ENCODE assay signal across 8 cellular contexts in genomic region chr4:109990307-109991257, GRCh38.
DNase-seq lines count a peak whose midpoint lies in the region; ATAC-seq, FAIRE-seq and TF ChIP-seq lines count a peak whose summit lies in the region.

No MANE protein-coding gene starts in this region.

- no peak overlapping the region for H3K4me3 Mint-ChIP-seq in activated T-helper 2 cell treated with anti-CD3 and anti-CD28 coated beads, Interferon-gamma antibody, Interleukin-2, Interleukin-4, amounts not matched to agents 10 μg/mL and 5 μg/mL and 100 μg/mL, durations not matched to agents 14 hours and 24 hours and 36 hours (ENCODE audit: low read depth)

- H3K4me3 ChIP-seq in MM.1S (ENCODE audit: low read length) = peak overlapping the region; percentile 30; the same call in 1 of the 2 replicates
- H3K4me3 ChIP-seq in mucosa of descending colon = no peak overlapping the region

- H4K20me1 ChIP-seq in MM.1S (ENCODE audit: insufficient read depth, low read length) = peaks cover 5% of the 10 kb centered on the region; the same call in 1 of the 2 replicates

- H3K36me3 Mint-ChIP-seq in activated T-helper 2 cell treated with anti-CD3 and anti-CD28 coated beads, Interferon-gamma antibody, Interleukin-2, Interleukin-4, amounts not matched to agents 10 μg/mL and 5 μg/mL and 100 μg/mL, durations not matched to agents 14 hours and 24 hours and 36 hours (ENCODE audit: low read depth) = no peaks in the 10 kb centered on the region

- H3K9me3 ChIP-seq in MM.1S (replicated peaks; ENCODE audit: insufficient read depth, low read length) = no peaks in the 10 kb centered on the region
- no peaks in the 10 kb centered on the region for H3K9me3 ChIP-seq in mucosa of descending colon

- H3K27ac ChIP-seq in MM.1S (ENCODE audit: low read length) = peak overlapping the region; percentile 43; the same call in 1 of the 2 replicates

- FAIRE-seq in D721Med (lab: Jason Lieb, UNC) = no peak

- no peaks in the 10 kb centered on the region for H3K9me2 ChIP-seq in MM.1S (replicated peaks; ENCODE audit: insufficient read depth, low read length)

- TF ChIP-seq CTCF in MM.1S (IDR thresholded peaks at IDR 0.05; ENCODE audit: low read length) = no peak
- no peak for TF ChIP-seq CTCF in mucosa of descending colon (IDR thresholded peaks at IDR 0.05)
- no peak for TF ChIP-seq CTCF in D721Med (IDR thresholded peaks at IDR 0.05; ENCODE audit: insufficient read depth, missing control alignments)

- no peak overlapping the region for H3K27ac Mint-ChIP-seq in activated T-helper 2 cell treated with anti-CD3 and anti-CD28 coated beads, Interferon-gamma antibody, Interleukin-2, Interleukin-4, amounts not matched to agents 10 μg/mL and 5 μg/mL and 100 μg/mL, durations not matched to agents 14 hours and 24 hours and 36 hours

- intact Hi-C loops in mucosa of descending colon (cut with DNase I, micrococcal nuclease) = no loop called here
- intact Hi-C loops in activated T-helper 2 cell treated with anti-CD3 and anti-CD28 coated beads, Interferon-gamma antibody, Interleukin-2, Interleukin-4, amounts not matched to agents 10 μg/mL and 5 μg/mL and 100 μg/mL, durations not matched to agents 14 hours and 24 hours and 36 hours (cut with micrococcal nuclease) = loop anchor here (5.0 kb wide), 1 partner anchor 563 kb away; no protein-coding TSS in a partner anchor

- ATAC-seq in GM18907 (IDR thresholded peaks at IDR 0.05; ENCODE audit: unreplicated experiment) (peak; percentile 89), HG02642 (IDR thresholded peaks at IDR 0.05; ENCODE audit: poor library complexity, unreplicated experiment) (peak; percentile 87), mucosa of descending colon (peak; percentile 18)

- peaks cover 56% of the 10 kb centered on the region for H3K27me3 ChIP-seq in MM.1S (replicated peaks; ENCODE audit: insufficient read depth, low read length)

- peaks cover 31% of the 10 kb centered on the region for H3K4me1 ChIP-seq in MM.1S (ENCODE audit: low read length)
- H3K4me1 ChIP-seq in mucosa of descending colon (ENCODE audit: low read depth) = no peaks in the 10 kb centered on the region

- H3F3A ChIP-seq in MM.1S (ENCODE audit: insufficient read depth, low read length) = peaks cover 27% of the 10 kb centered on the region

- H3K27me3 Mint-ChIP-seq in activated T-helper 2 cell treated with anti-CD3 and anti-CD28 coated beads, Interferon-gamma antibody, Interleukin-2, Interleukin-4, amounts not matched to agents 10 μg/mL and 5 μg/mL and 100 μg/mL, durations not matched to agents 14 hours and 24 hours and 36 hours (ENCODE audit: low read depth) = peaks cover 11% of the 10 kb centered on the region

- peak; percentile 78 for DNase-seq in MM.1S
- DNase-seq in mucosa of descending colon = no peak
- DNase-seq in activated T-helper 2 cell treated with anti-CD3 and anti-CD28 coated beads, Interferon-gamma antibody, Interleukin-2, Interleukin-4, amounts not matched to agents 10 μg/mL and 5 μg/mL and 100 μg/mL, durations not matched to agents 14 hours and 24 hours and 36 hours (ENCODE audit: low spot score) = no peak
- no peak for DNase-seq in AG20443 (ENCODE audit: low spot score)
- no peak for DNase-seq in activated CD4-positive, CD25-positive, alpha-beta regulatory T cell (lab: John Stamatoyannopoulos, UW)
- DNase-seq in D721Med (ENCODE audit: insufficient read length, low spot score) = no peak

- peak overlapping the region; percentile 58; the same call in 1 of the 2 replicates for H3K4me2 ChIP-seq in MM.1S (ENCODE audit: low read depth, low read length)

- H3K9ac ChIP-seq in MM.1S (ENCODE audit: low read length) = no peak overlapping the region

- H3K79me2 ChIP-seq in MM.1S (ENCODE audit: low read length) = no peaks in the 10 kb centered on the region

- H3K36me3 ChIP-seq in MM.1S (replicated peaks; ENCODE audit: insufficient read depth, low read length) (no peaks in the 10 kb centered on the region), mucosa of descending colon (ENCODE audit: low read depth) (no peaks in the 10 kb centered on the region)

- H2AFZ ChIP-seq in MM.1S (ENCODE audit: low read length) = no peak overlapping the region

- no peaks in the 10 kb centered on the region for H3K9me3 Mint-ChIP-seq in activated T-helper 2 cell treated with anti-CD3 and anti-CD28 coated beads, Interferon-gamma antibody, Interleukin-2, Interleukin-4, amounts not matched to agents 10 μg/mL and 5 μg/mL and 100 μg/mL, durations not matched to agents 14 hours and 24 hours and 36 hours

- H3K4me1 Mint-ChIP-seq in activated T-helper 2 cell treated with anti-CD3 and anti-CD28 coated beads, Interferon-gamma antibody, Interleukin-2, Interleukin-4, amounts not matched to agents 10 μg/mL and 5 μg/mL and 100 μg/mL, durations not matched to agents 14 hours and 24 hours and 36 hours (ENCODE audit: low read depth) = peaks cover 19% of the 10 kb centered on the region

Comparison
In these comparisons a context has a peak if more than half of its experiments do, and no peak if none do; other contexts are left out.
1. ATAC-seq: peak in every context shown above with its lines; median percentile 89 in GM18907; 87 in HG02642; 18 in mucosa of descending colon.